In genomic region chr14:74881425-74882102, GRCh38 we compare ENCODE assay signal across 1 cellular context.
TF ChIP-seq lines count a peak whose summit lies in the region.

DLST (plus strand) TSS chr14:74881916; CDS start chr14:74881954, 38 bp downstream.

TF ChIP-seq in HEK293, 187 proteins besides CTCF, POLR2A, EP300 and RAD21 (continued from another document and continues in another):
- TF ChIP-seq PRDM10 (tag by site-specific recombination; IDR thresholded peaks at IDR 0.05) (peak; percentile 100), INSM2 (tag by site-specific recombination; IDR thresholded peaks at IDR 0.05) (peak; percentile 63), ZBTB1 (tag by site-specific recombination; IDR thresholded peaks at IDR 0.05) (peak; percentile 98), ZNF23 (tag by site-specific recombination; IDR thresholded peaks at IDR 0.05; ENCODE audit: borderline replicate concordance) (no peak), HOXA7 (CRISPR knock-in tag; IDR thresholded peaks at IDR 0.05; ENCODE audit: borderline replicate concordance) (no peak), ZNF239 (tag by site-specific recombination; IDR thresholded peaks at IDR 0.05) (no peak), ZBTB11 (tag by site-specific recombination; conservative IDR thresholded peaks at IDR 0.05; ENCODE audit: low read depth) (peak; percentile 97), ZNF19 (tag by site-specific recombination; IDR thresholded peaks at IDR 0.05; ENCODE audit: low read depth) (no peak), ZNF292 (tag by site-specific recombination; IDR thresholded peaks at IDR 0.05; ENCODE audit: borderline replicate concordance, low read depth) (no peak), ZNF48 (tag by site-specific recombination; IDR thresholded peaks at IDR 0.05) (no peak), ZNF561 (tag by site-specific recombination; IDR thresholded peaks at IDR 0.05; ENCODE audit: borderline replicate concordance) (peak; percentile 95; the same call in 1 of the 2 replicates), AEBP2 (tag by site-specific recombination; IDR thresholded peaks at IDR 0.05; ENCODE audit: borderline replicate concordance) (no peak), ZNF785 (tag by site-specific recombination; IDR thresholded peaks at IDR 0.05) (no peak), ZNF112 (tag by site-specific recombination; IDR thresholded peaks at IDR 0.05) (no peak), PRDM6 (tag by site-specific recombination; IDR thresholded peaks at IDR 0.05) (no peak), ZNF174 (tag by site-specific recombination; IDR thresholded peaks at IDR 0.05) (no peak), FEZF1 (tag by site-specific recombination; IDR thresholded peaks at IDR 0.05) (no peak), ZBTB26 (tag by site-specific recombination; optimal IDR thresholded peaks at IDR 0.05) (peak; percentile 70), ZNF510 (tag by site-specific recombination; IDR thresholded peaks at IDR 0.05; ENCODE audit: insufficient replicate concordance) (no peak), SALL2 (tag by site-specific recombination; IDR thresholded peaks at IDR 0.05; ENCODE audit: borderline replicate concordance) (no peak), ZNF704 (tag by site-specific recombination; IDR thresholded peaks at IDR 0.05) (no peak), ZNF280D (tag by site-specific recombination; IDR thresholded peaks at IDR 0.05) (no peak), ZNF830 (tag by site-specific recombination; IDR thresholded peaks at IDR 0.05; ENCODE audit: low read depth) (no peak), EGR2 (tag by site-specific recombination; IDR thresholded peaks at IDR 0.05; ENCODE audit: low read depth) (0 out of 2 replicates have a peak, but pooled peaks have one; percentile 20), ZNF391 (tag by site-specific recombination; IDR thresholded peaks at IDR 0.05; ENCODE audit: borderline replicate concordance, low read depth) (peak; percentile 80; the same call in 1 of the 2 replicates), TSHZ1 (tag by site-specific recombination; IDR thresholded peaks at IDR 0.05; ENCODE audit: borderline replicate concordance) (no peak), PRDM4 (tag by site-specific recombination; IDR thresholded peaks at IDR 0.05) (peak; percentile 27; the same call in 1 of the 2 replicates)
